Comparison of ENCODE assay signal across 8 cellular contexts in genomic region chr4:112031712-112032328, GRCh38.
DNase-seq lines count a peak whose midpoint lies in the region; ATAC-seq, FAIRE-seq and TF ChIP-seq lines count a peak whose summit lies in the region.

No MANE protein-coding gene starts in this region.

- H3K4me3 Mint-ChIP-seq in chondrocyte (ENCODE audit: unreplicated experiment), result no peak overlapping the region

- TF ChIP-seq CTCF in chondrocyte (IDR thresholded peaks at IDR 0.05), result peak; percentile 88

- peak; percentile 70 for ATAC-seq in HG02943 (IDR thresholded peaks at IDR 0.05; ENCODE audit: low read depth, unreplicated experiment)

- H3K36me3 Mint-ChIP-seq in chondrocyte (ENCODE audit: low read depth), result no peaks in the 10 kb centered on the region

- DNase-seq in AG20443 (ENCODE audit: low spot score), result peak; percentile 58
- DNase-seq in GM12891 (ENCODE audit: insufficient read length, low spot score), result peak; percentile 13
- DNase-seq in NCI-H460 (ENCODE audit: extremely low read depth, low read depth), result peak; percentile 55
- no peak for DNase-seq in chondrocyte (ENCODE audit: low spot score)
- peak; percentile 70 for DNase-seq in medulla oblongata (ENCODE audit: extremely low spot score)
- no peak for DNase-seq in UCSD-AML1 (lab: John Stamatoyannopoulos, UW; ENCODE audit: unreplicated experiment)
- no peak for DNase-seq in effector CD4-positive, alpha-beta T cell

- no peak overlapping the region for H3K27ac Mint-ChIP-seq in chondrocyte (ENCODE audit: unreplicated experiment)

- peaks cover 55% of the 10 kb centered on the region for H3K27me3 Mint-ChIP-seq in chondrocyte (ENCODE audit: low read depth)

- no peaks in the 10 kb centered on the region for H3K9me3 Mint-ChIP-seq in chondrocyte (ENCODE audit: low read depth)

- no peaks in the 10 kb centered on the region for H3K4me1 Mint-ChIP-seq in chondrocyte (ENCODE audit: low read depth)

- no peak for TF ChIP-seq POLR2A in GM12891 (IDR thresholded peaks at IDR 0.05; ENCODE audit: low read depth, low read length)

- FAIRE-seq in GM12891 (lab: Jason Lieb, UNC), result peak; percentile 78

TF ChIP-seq in GM12891, 5 proteins besides CTCF, POLR2A, EP300 and RAD21:
- TF ChIP-seq PAX5 (IDR thresholded peaks at IDR 0.05; ENCODE audit: insufficient read depth, low read length, severe bottlenecking) (no peak), TAF1 (IDR thresholded peaks at IDR 0.05; ENCODE audit: low read depth, low read length) (no peak), SPI1 (IDR thresholded peaks at IDR 0.05; ENCODE audit: low read depth, low read length) (no peak), POLR2AphosphoS5 (IDR thresholded peaks at IDR 0.05; ENCODE audit: low read depth, low read length) (no peak), POU2F2 (IDR thresholded peaks at IDR 0.05; ENCODE audit: low read depth, low read length) (no peak)

Comparison
In these comparisons a context has a peak if more than half of its experiments do, and no peak if none do; other contexts are left out.
1. DNase-seq: peak in AG20443 (single experiment), GM12891 (single experiment), NCI-H460 (single experiment) and medulla oblongata (single experiment); none in chondrocyte (single experiment), UCSD-AML1 (single experiment) and effector CD4-positive, alpha-beta T cell (single experiment).